18 cellular contexts compared by ENCODE assay signal in genomic region chr7:80334185-80334584, GRCh38.
"Had no signal": no experiment of that assay in that cellular context is flagged by ENCODE, and none has a peak within 500 bp of the region (broad histone marks: within the 10 kb centered on the region; RNA-seq: fewer than 3 reads in every experiment).

No MANE protein-coding gene starts in this region.

- DNase-seq: activated naive CD4-positive, alpha-beta T cell; activated T-cell treated with anti-CD3 and anti-CD28 coated beads, Interleukin-2, amount 50 U/mL, for 24 hours; adrenal gland; central memory CD4-positive, alpha-beta T cell; effector memory CD4-positive, alpha-beta T cell; glutamatergic neuron; natural killer cell; stimulated activated CD4-positive, alpha-beta T cell treated with anti-CD3 and anti-CD28 coated beads, Interleukin-12 subunit alpha, Interleukin-12 subunit beta, amount 100 ng/mL, for 4 hours; stimulated activated CD4-positive, alpha-beta T cell treated with anti-CD3 and anti-CD28 coated beads, Interleukin-4, amount 100 ng/mL, for 4 hours; stimulated activated naive CD8-positive, alpha-beta T cell treated with anti-CD3 and anti-CD28 coated beads, Interleukin-15, Interleukin-2, amounts not matched to agents 100 U/mL and 50 U/mL, for 24 hours; T-helper 1 cell; upper lobe of right lung had no signal

- H3K9me3 ChIP-seq: adrenal gland, ascending aorta, prostate gland, upper lobe of right lung had no signal

- FAIRE-seq: endothelial cell of umbilical vein, frontal cortex, TTC549 had no signal

- H3K4me1 ChIP-seq: adrenal gland, ascending aorta, prostate gland, upper lobe of right lung had no signal

- H3K27ac ChIP-seq: adrenal gland, ascending aorta, prostate gland, upper lobe of right lung had no signal

- H3K4me3 ChIP-seq: adrenal gland, ascending aorta, lung, prostate gland, upper lobe of right lung had no signal

- H3K27me3 ChIP-seq: adrenal gland, ascending aorta, upper lobe of right lung had no signal

- H3K36me3 ChIP-seq: adrenal gland, ascending aorta, prostate gland, upper lobe of right lung had no signal
